17 cellular contexts compared by ENCODE assay signal in the genomic region with DNA sequence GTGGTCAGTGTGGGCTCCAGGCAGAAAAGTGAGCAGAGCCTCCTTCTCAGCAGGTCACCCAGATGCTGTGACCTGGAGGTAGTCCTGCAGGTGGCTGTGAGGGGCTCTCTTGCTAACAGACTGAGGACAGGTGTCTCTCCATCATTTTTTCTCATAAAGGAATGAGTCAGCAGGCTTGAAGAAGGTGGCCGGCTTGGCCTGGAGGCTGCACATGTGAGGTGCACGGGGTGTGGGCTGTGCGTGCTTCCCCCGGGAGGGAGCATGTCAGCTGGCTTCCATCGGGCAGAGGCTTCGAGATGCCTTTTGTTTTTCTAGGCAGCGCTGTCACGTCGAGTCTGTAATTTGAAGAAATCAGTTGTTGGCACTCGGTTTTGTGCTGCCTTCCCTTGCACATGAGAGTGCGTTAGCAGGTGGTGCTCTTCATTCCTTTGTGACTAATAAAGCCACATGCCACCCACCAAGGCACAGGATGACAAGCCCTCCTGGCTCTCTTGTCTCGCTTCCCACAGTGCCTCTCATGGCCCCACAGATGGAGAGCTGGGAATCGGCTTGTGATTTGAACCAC.
A peak's percentile ranks its signal among the peaks of the same experiment; 100 is the strongest.
DNase-seq lines count a peak whose midpoint lies in the region; ATAC-seq and TF ChIP-seq lines count a peak whose summit lies in the region.
"Had no signal": no experiment of that assay in that cellular context is flagged by ENCODE, and none has a peak within 500 bp of the region (broad histone marks: within the 10 kb centered on the region; RNA-seq: fewer than 3 reads in every experiment).

No MANE protein-coding gene starts in this region.

- DNase-seq in NCI-H2171 treated with DMSO at 0.1 percent for 48 hours (lab: John Stamatoyannopoulos, UW) (peak; percentile 56), NCI-H2171 (lab: John Stamatoyannopoulos, UW) (no peak), NCI-H748 (lab: John Stamatoyannopoulos, UW; ENCODE audit: unreplicated experiment) (peak; percentile 38), chondrocyte (ENCODE audit: low spot score) (no peak), DMS 273 treated with DMSO at 0.1 percent for 48 hours (lab: John Stamatoyannopoulos, UW) (no peak), amniotic stem cell (lab: John Stamatoyannopoulos, UW) (no peak)
- DNase-seq in stimulated activated effector memory CD8-positive, alpha-beta T cell treated with anti-CD3 and anti-CD28 coated beads, Interleukin-12 subunit alpha, Interleukin-12 subunit beta, amount 100 ng/mL, for 72 hours (ENCODE audit: low spot score in 2 of 2): no peak
- no peak for DNase-seq in natural killer cell treated with Interleukin-12 subunit alpha and Interleukin-12 subunit beta and Interleukin-15 and Interleukin-18, amount 100 ng/mL, for 72 hours (ENCODE audit: low spot score)
- DNase-seq: activated CD4-positive, alpha-beta T cell treated with anti-CD3 and anti-CD28 coated beads, Interleukin-2, amount 50 U/mL, for 1 hour; activated gamma-delta T cell; mesenchymal stem cell; NCI-H2081 treated with DMSO at 0.1 percent for 48 hours; stimulated activated CD8-positive, alpha-beta memory T cell treated with anti-CD3 and anti-CD28 coated beads, Interleukin-4, amount 100 ng/mL, for 48 hours; T-cell; uterus had no signal

- no peak for TF ChIP-seq CTCF in chondrocyte (IDR thresholded peaks at IDR 0.05)

- H3K27me3 Mint-ChIP-seq in chondrocyte (ENCODE audit: low read depth): no peaks in the 10 kb centered on the region
- H3K27me3 Mint-ChIP-seq in natural killer cell treated with Interleukin-12 subunit alpha and Interleukin-12 subunit beta and Interleukin-15 and Interleukin-18, amount 100 ng/mL, for 72 hours: no peaks in the 10 kb centered on the region
- H3K27me3 Mint-ChIP-seq: T-cell had no signal

- H3K27ac Mint-ChIP-seq in chondrocyte (ENCODE audit: unreplicated experiment): peak overlapping the region; percentile 66
- peak overlapping the region; percentile 69 for H3K27ac Mint-ChIP-seq in stimulated activated effector memory CD8-positive, alpha-beta T cell treated with anti-CD3 and anti-CD28 coated beads, Interleukin-12 subunit alpha, Interleukin-12 subunit beta, amount 100 ng/mL, for 72 hours
- no peak overlapping the region for H3K27ac Mint-ChIP-seq in natural killer cell treated with Interleukin-12 subunit alpha and Interleukin-12 subunit beta and Interleukin-15 and Interleukin-18, amount 100 ng/mL, for 72 hours
- H3K27ac Mint-ChIP-seq: T-cell had no signal

- H3K4me3 Mint-ChIP-seq in chondrocyte (ENCODE audit: unreplicated experiment): no peak overlapping the region
- no peak overlapping the region for H3K4me3 Mint-ChIP-seq in stimulated activated effector memory CD8-positive, alpha-beta T cell treated with anti-CD3 and anti-CD28 coated beads, Interleukin-12 subunit alpha, Interleukin-12 subunit beta, amount 100 ng/mL, for 72 hours
- H3K4me3 Mint-ChIP-seq in natural killer cell treated with Interleukin-12 subunit alpha and Interleukin-12 subunit beta and Interleukin-15 and Interleukin-18, amount 100 ng/mL, for 72 hours: no peak overlapping the region
- H3K4me3 Mint-ChIP-seq: nephron, T-cell had no signal

- H3K36me3 Mint-ChIP-seq in chondrocyte (ENCODE audit: low read depth): no peaks in the 10 kb centered on the region
- H3K36me3 Mint-ChIP-seq in stimulated activated effector memory CD8-positive, alpha-beta T cell treated with anti-CD3 and anti-CD28 coated beads, Interleukin-12 subunit alpha, Interleukin-12 subunit beta, amount 100 ng/mL, for 72 hours: no peaks in the 10 kb centered on the region
- H3K36me3 Mint-ChIP-seq in natural killer cell treated with Interleukin-12 subunit alpha and Interleukin-12 subunit beta and Interleukin-15 and Interleukin-18, amount 100 ng/mL, for 72 hours: no peaks in the 10 kb centered on the region
- H3K36me3 Mint-ChIP-seq: T-cell had no signal

- H3K4me1 Mint-ChIP-seq in chondrocyte (ENCODE audit: low read depth): peaks cover 54% of the 10 kb centered on the region
- H3K4me1 Mint-ChIP-seq in stimulated activated effector memory CD8-positive, alpha-beta T cell treated with anti-CD3 and anti-CD28 coated beads, Interleukin-12 subunit alpha, Interleukin-12 subunit beta, amount 100 ng/mL, for 72 hours: no peaks in the 10 kb centered on the region
- H3K4me1 Mint-ChIP-seq in natural killer cell treated with Interleukin-12 subunit alpha and Interleukin-12 subunit beta and Interleukin-15 and Interleukin-18, amount 100 ng/mL, for 72 hours (ENCODE audit: low read depth in 2 of 2): peaks cover 0 to 11% of the 10 kb centered on the region in 2 donors

- H3K9me3 Mint-ChIP-seq in chondrocyte (ENCODE audit: low read depth): no peaks in the 10 kb centered on the region
- no peaks in the 10 kb centered on the region for H3K9me3 Mint-ChIP-seq in stimulated activated effector memory CD8-positive, alpha-beta T cell treated with anti-CD3 and anti-CD28 coated beads, Interleukin-12 subunit alpha, Interleukin-12 subunit beta, amount 100 ng/mL, for 72 hours
- no peaks in the 10 kb centered on the region for H3K9me3 Mint-ChIP-seq in natural killer cell treated with Interleukin-12 subunit alpha and Interleukin-12 subunit beta and Interleukin-15 and Interleukin-18, amount 100 ng/mL, for 72 hours
- H3K9me3 Mint-ChIP-seq: nephron, T-cell had no signal

- peak; percentile 56 for ATAC-seq in stimulated activated effector memory CD8-positive, alpha-beta T cell treated with anti-CD3 and anti-CD28 coated beads, Interleukin-12 subunit alpha, Interleukin-12 subunit beta, amount 100 ng/mL, for 72 hours
- ATAC-seq in natural killer cell treated with Interleukin-12 subunit alpha and Interleukin-12 subunit beta and Interleukin-15 and Interleukin-18, amount 100 ng/mL, for 72 hours: no peak
- ATAC-seq: gastroesophageal sphincter, T-cell had no signal

Comparison
In these comparisons a context has a peak if more than half of its experiments do, and no peak if none do; other contexts are left out.
1. DNase-seq: peak in NCI-H2171 treated with DMSO at 0.1 percent for 48 hours (single experiment) and NCI-H748 (single experiment); none in NCI-H2171 (single experiment), chondrocyte (single experiment), stimulated activated effector memory CD8-positive, alpha-beta T cell treated with anti-CD3 and anti-CD28 coated beads, Interleukin-12 subunit alpha, Interleukin-12 subunit beta, amount 100 ng/mL, for 72 hours (0 of 2), natural killer cell treated with Interleukin-12 subunit alpha and Interleukin-12 subunit beta and Interleukin-15 and Interleukin-18, amount 100 ng/mL, for 72 hours (single experiment), DMS 273 treated with DMSO at 0.1 percent for 48 hours (single experiment) and amniotic stem cell (single experiment).
2. H3K27ac Mint-ChIP-seq: peak in chondrocyte (single experiment) and stimulated activated effector memory CD8-positive, alpha-beta T cell treated with anti-CD3 and anti-CD28 coated beads, Interleukin-12 subunit alpha, Interleukin-12 subunit beta, amount 100 ng/mL, for 72 hours (single experiment); none in natural killer cell treated with Interleukin-12 subunit alpha and Interleukin-12 subunit beta and Interleukin-15 and Interleukin-18, amount 100 ng/mL, for 72 hours (0 of 2).